9 cellular contexts compared by ENCODE assay signal in the genomic region with DNA sequence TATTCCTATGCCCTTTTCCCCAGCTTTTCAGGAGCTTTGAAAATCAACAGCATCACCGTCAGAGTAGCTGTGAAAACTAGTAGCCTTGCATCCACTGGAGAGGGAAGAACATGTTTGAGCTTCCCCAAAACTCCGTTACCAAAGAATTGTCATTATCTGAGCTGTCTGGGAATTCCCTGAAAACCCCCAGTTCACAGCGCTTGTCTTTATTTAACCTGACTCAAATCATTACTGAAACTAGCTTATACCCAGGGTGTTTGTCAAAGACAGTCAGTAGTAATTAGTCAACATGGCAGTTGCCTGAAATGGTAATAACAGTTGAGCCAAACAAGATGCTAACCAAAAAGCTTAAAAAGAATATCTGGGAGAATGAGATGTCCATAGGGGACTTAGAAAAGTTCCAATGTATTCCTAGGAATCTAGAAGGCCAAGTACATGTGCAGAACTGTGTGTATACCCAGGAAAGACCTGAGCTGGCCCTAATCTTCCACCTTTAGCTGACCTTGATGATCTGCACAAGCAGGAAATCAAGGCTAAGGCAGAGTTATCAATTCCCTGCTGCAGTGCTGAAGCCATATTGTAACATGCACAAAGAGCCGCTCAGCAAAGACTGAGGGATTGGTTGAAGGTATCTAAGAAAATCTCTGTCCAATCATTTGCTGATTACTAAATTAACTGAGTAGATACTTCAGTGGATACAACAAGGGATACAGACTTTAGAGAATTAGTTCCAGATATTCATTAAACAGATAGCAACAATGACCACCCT.
DNase-seq lines count a peak whose midpoint lies in the region; ATAC-seq and TF ChIP-seq lines count a peak whose summit lies in the region.
"Had no signal": no experiment of that assay in that cellular context is flagged by ENCODE, and none has a peak within 500 bp of the region (broad histone marks: within the 10 kb centered on the region; RNA-seq: fewer than 3 reads in every experiment).

No MANE protein-coding gene starts in this region.

- H3K27me3 ChIP-seq in A673 (replicated peaks; ENCODE audit: insufficient read depth, low read depth, low read length, poor library complexity): no peaks in the 10 kb centered on the region
- H3K27me3 ChIP-seq: MG63 had no signal

- H3K9me3 Mint-ChIP-seq in stimulated activated naive CD8-positive, alpha-beta T cell treated with anti-CD3 and anti-CD28 coated beads, Interleukin-15, amount 100 ng/mL, for 72 hours: peaks cover 10 to 21% of the 10 kb centered on the region in 2 donors

- peak overlapping the region in 1 of 2 donors; percentile 45 for H3K4me3 Mint-ChIP-seq in stimulated activated naive CD8-positive, alpha-beta T cell treated with anti-CD3 and anti-CD28 coated beads, Interleukin-15, amount 100 ng/mL, for 72 hours

- intact Hi-C loops in A673 (cut with micrococcal nuclease; ENCODE audit: unreplicated experiment): no loop called here

- peaks cover 11% of the 10 kb centered on the region for H3K4me1 Mint-ChIP-seq in stimulated activated naive CD8-positive, alpha-beta T cell treated with anti-CD3 and anti-CD28 coated beads, Interleukin-15, amount 100 ng/mL, for 72 hours

- CTCF ChIA-PET in A673 (lab: Charles Lee): no interaction called here

- H3K36me3 ChIP-seq in A673 (ENCODE audit: insufficient read depth, low read length, poor library complexity, severe bottlenecking): peaks cover 7% of the 10 kb centered on the region

- POLR2A ChIA-PET in A673 (lab: Charles Lee; ENCODE audit: low non-redundant PET): no interaction called here

- TF ChIP-seq CTCF in A673 (conservative IDR thresholded peaks at IDR 0.05; ENCODE audit: low read depth, low read length): no peak

- H3K9me3 ChIP-seq in A673 (ENCODE audit: low read depth, low read length, poor library complexity, severe bottlenecking): no peaks in the 10 kb centered on the region
- H3K9me3 ChIP-seq: MG63 had no signal

- peak overlapping the region; percentile 13 to 55 for H3K27ac Mint-ChIP-seq in stimulated activated naive CD8-positive, alpha-beta T cell treated with anti-CD3 and anti-CD28 coated beads, Interleukin-15, amount 100 ng/mL, for 72 hours

- DNase-seq in stimulated activated CD4-positive, alpha-beta T cell treated with anti-CD3 and anti-CD28 coated beads, Interleukin-15, amount 100 ng/mL, for 24 hours: peak; percentile 15
- no peak for DNase-seq in stimulated activated CD4-positive, alpha-beta T cell treated with anti-CD3 and anti-CD28 coated beads, Interleukin-2, amount 100 ng/mL, for 24 hours
- DNase-seq in stimulated activated naive CD8-positive, alpha-beta T cell treated with anti-CD3 and anti-CD28 coated beads, Interleukin-15, amount 100 ng/mL, for 72 hours: peak; percentile 20 to 52
- DNase-seq in T-helper 9 cell (no peak), medulla oblongata (ENCODE audit: extremely low spot score) (no peak), A673 (ENCODE audit: low spot score) (no peak)
- DNase-seq: MG63 had no signal

- peak; percentile 90 for ATAC-seq in GM21576 (IDR thresholded peaks at IDR 0.05; ENCODE audit: unreplicated experiment)
- ATAC-seq in HG03175 (IDR thresholded peaks at IDR 0.05; ENCODE audit: unreplicated experiment): peak; percentile 79
- ATAC-seq in stimulated activated naive CD8-positive, alpha-beta T cell treated with anti-CD3 and anti-CD28 coated beads, Interleukin-15, amount 100 ng/mL, for 72 hours: peak; percentile 94

- H3K27me3 Mint-ChIP-seq in stimulated activated naive CD8-positive, alpha-beta T cell treated with anti-CD3 and anti-CD28 coated beads, Interleukin-15, amount 100 ng/mL, for 72 hours: peaks cover 60% of the 10 kb centered on the region

- no peak overlapping the region for H3K27ac ChIP-seq in A673 (ENCODE audit: low read depth, low read length, poor library complexity, severe bottlenecking)

- peaks cover 18% of the 10 kb centered on the region for H3K4me1 ChIP-seq in A673 (ENCODE audit: insufficient read depth, low read length, poor library complexity, severe bottlenecking)

- BruUV-seq in A673 (replicated peaks; lab: Mats Ljungman, UMichigan): no TSS peak

- no peak overlapping the region for H3K4me3 ChIP-seq in A673 (ENCODE audit: low read depth, low read length, poor library complexity, severe bottlenecking)
- H3K4me3 ChIP-seq: MG63 had no signal

Comparison
In these comparisons a context has a peak if more than half of its experiments do, and no peak if none do; other contexts are left out.
1. DNase-seq: peak in stimulated activated CD4-positive, alpha-beta T cell treated with anti-CD3 and anti-CD28 coated beads, Interleukin-15, amount 100 ng/mL, for 24 hours (single experiment) and stimulated activated naive CD8-positive, alpha-beta T cell treated with anti-CD3 and anti-CD28 coated beads, Interleukin-15, amount 100 ng/mL, for 72 hours (2 of 2); none in stimulated activated CD4-positive, alpha-beta T cell treated with anti-CD3 and anti-CD28 coated beads, Interleukin-2, amount 100 ng/mL, for 24 hours (0 of 2), T-helper 9 cell (single experiment), medulla oblongata (single experiment) and A673 (single experiment).
2. Peak in every context shown above with its lines, with median percentiles within 50 percentile points of each other: ATAC-seq.